In the genomic region with DNA sequence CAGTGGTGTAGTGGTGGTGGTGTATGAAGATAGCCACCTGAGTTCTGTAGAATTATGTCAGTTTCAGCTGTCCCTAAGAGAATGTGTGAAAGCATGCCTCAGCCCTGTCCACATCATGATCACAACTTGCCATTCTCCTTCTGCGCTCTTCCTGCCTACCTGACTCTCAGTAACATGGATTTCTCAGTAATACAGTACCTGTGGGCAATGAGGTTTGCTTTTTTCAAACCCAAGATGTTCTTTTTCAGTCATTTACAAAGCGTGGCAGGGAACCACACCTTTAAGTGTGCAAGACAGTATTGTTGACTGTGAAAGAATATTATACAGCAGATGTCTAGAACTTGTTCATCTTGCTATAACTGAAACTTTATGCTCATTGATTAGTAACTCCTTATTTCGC, we compare ENCODE assay signal across 14 cellular contexts.
"Had no signal": no experiment of that assay in that cellular context is flagged by ENCODE, and none has a peak within 500 bp of the region (broad histone marks: within the 10 kb centered on the region; RNA-seq: fewer than 3 reads in every experiment).

No MANE protein-coding gene starts in this region.

- H3K9me3 ChIP-seq: esophagus squamous epithelium, left lung, ovary, stomach, thoracic aorta had no signal

- H3K4me3 Mint-ChIP-seq: neural progenitor cell had no signal

- H3K4me3 ChIP-seq: esophagus squamous epithelium, left lung, neural progenitor cell, ovary, stomach, thoracic aorta had no signal

- H3K36me3 ChIP-seq: ovary had no signal

- H3K27ac ChIP-seq: esophagus squamous epithelium, left lung, ovary, stomach, thoracic aorta had no signal

- H3K9me3 Mint-ChIP-seq: neural progenitor cell had no signal

- H3K27me3 ChIP-seq: esophagus squamous epithelium, left lung, neural progenitor cell, ovary, stomach had no signal

- DNase-seq: esophagus squamous epithelium; foreskin fibroblast; head of caudate nucleus; islet precursor cell; left lung; mesendoderm; ovary; Right ventricle myocardium superior; stimulated activated CD4-positive, alpha-beta T cell treated with anti-CD3 and anti-CD28 coated beads, Interleukin-2, amount 100 ng/mL, for 48 hours; stimulated activated CD8-positive, alpha-beta memory T cell treated with anti-CD3 and anti-CD28 coated beads, Interleukin-4, amount 100 ng/mL, for 48 hours; stomach had no signal

- ATAC-seq: activated CD4-positive, CD25-positive, alpha-beta regulatory T cell treated with anti-CD3 and anti-CD28 coated beads, Interleukin-2, amount 50 U/mL, for 24 hours; left lung had no signal

- H3K27ac Mint-ChIP-seq: neural progenitor cell had no signal
